1 cellular context compared by ENCODE assay signal in the genomic region with DNA sequence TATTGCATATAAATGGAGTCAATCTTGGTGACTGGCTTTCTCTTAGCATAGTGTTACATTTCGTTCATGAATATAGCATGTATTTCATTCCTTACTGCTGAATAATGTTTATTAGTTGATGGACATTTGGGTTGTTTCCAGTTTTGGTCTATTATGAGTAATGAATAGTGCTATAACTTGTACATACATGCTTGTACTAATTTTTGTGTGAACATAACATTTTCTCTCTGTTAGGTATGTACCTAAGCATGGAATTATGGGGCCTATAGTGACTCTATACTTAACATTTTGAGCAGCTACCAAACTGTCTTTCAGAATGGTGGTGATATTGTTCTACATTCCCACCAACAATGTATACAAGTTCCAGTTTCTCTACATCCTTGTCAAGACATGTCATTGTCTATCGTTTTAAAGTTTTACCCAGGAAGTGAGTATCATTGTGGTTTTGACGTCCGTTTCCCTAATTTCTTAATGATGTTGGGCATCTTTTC.
A peak's percentile ranks its signal among the peaks of the same experiment; 100 is the strongest.
TF ChIP-seq lines count a peak whose summit lies in the region.

No MANE protein-coding gene starts in this region.

TF ChIP-seq in endothelial cell of umbilical vein, 7 proteins besides CTCF, POLR2A, EP300 and RAD21 (continued from another document):
- TF ChIP-seq JUN (IDR thresholded peaks at IDR 0.05; ENCODE audit: borderline replicate concordance, insufficient read depth, insufficient read length, low read depth): peak; percentile 12
